8 cellular contexts compared by ENCODE assay signal in genomic region chr2:172084734-172085459, GRCh38. TPM values are rescaled to one million over a fixed set of nuclear protein-coding genes. Genes with fewer than 3 reads are reported as not detected.
DNase-seq lines count a peak whose midpoint lies in the region; ATAC-seq and TF ChIP-seq lines count a peak whose summit lies in the region.

No MANE protein-coding gene starts in this region.

- H3K27ac ChIP-seq in HUES48 (ENCODE audit: low read depth, low read length) = no peak overlapping the region
- no peak overlapping the region for H3K27ac ChIP-seq in OCI-LY1 (ENCODE audit: low read depth, low read length, poor library complexity, severe bottlenecking)

- peak; percentile 91 for ATAC-seq in GM21529 (IDR thresholded peaks at IDR 0.05; ENCODE audit: unreplicated experiment)
- ATAC-seq in omental fat pad (ENCODE audit: low FRiP score) = peak; percentile 84

- H3K9me2 ChIP-seq in OCI-LY1 (ENCODE audit: low read depth, low read length) = no peaks in the 10 kb centered on the region

- no peak overlapping the region for H3K27ac Mint-ChIP-seq in activated naive CD8-positive, alpha-beta T cell treated with anti-CD3 and anti-CD28 coated beads for 36 hours

- H3K4me1 Mint-ChIP-seq in activated naive CD8-positive, alpha-beta T cell treated with anti-CD3 and anti-CD28 coated beads for 36 hours = peaks cover 46% of the 10 kb centered on the region

- H3K36me3 ChIP-seq in HUES48 (ENCODE audit: control insufficient read depth, insufficient read depth, low read length) (no peaks in the 10 kb centered on the region), OCI-LY1 (ENCODE audit: insufficient read depth, low read length) (no peaks in the 10 kb centered on the region)

- H3K79me2 ChIP-seq in OCI-LY1 (ENCODE audit: insufficient read depth, low read length) = no peaks in the 10 kb centered on the region

- H3K9me3 Mint-ChIP-seq in activated naive CD8-positive, alpha-beta T cell treated with anti-CD3 and anti-CD28 coated beads for 36 hours = peaks cover 5% of the 10 kb centered on the region

- peak overlapping the region; percentile 74 for H3K4me3 Mint-ChIP-seq in activated naive CD8-positive, alpha-beta T cell treated with anti-CD3 and anti-CD28 coated beads for 36 hours

- H3K9me3 ChIP-seq in HUES48 (ENCODE audit: control insufficient read depth, insufficient read depth, low read length) (no peaks in the 10 kb centered on the region), OCI-LY1 (ENCODE audit: low read length) (no peaks in the 10 kb centered on the region)

- H2AFZ ChIP-seq in OCI-LY1 (ENCODE audit: low read length) = no peak overlapping the region

- H3K9ac ChIP-seq in HUES48 (ENCODE audit: low read depth, low read length) = no peak overlapping the region
- peak overlapping the region; percentile 19; the same call in 1 of the 2 replicates for H3K9ac ChIP-seq in OCI-LY1 (ENCODE audit: low read length)

- H3K27me3 Mint-ChIP-seq in activated naive CD8-positive, alpha-beta T cell treated with anti-CD3 and anti-CD28 coated beads for 36 hours = peaks cover 100% of the 10 kb centered on the region

- peaks cover 64% of the 10 kb centered on the region for H3K4me1 ChIP-seq in HUES48 (ENCODE audit: control insufficient read depth, insufficient read depth, low read length)
- peaks cover 9% of the 10 kb centered on the region for H3K4me1 ChIP-seq in OCI-LY1 (ENCODE audit: insufficient read depth, low read length, severe bottlenecking)

- H3K27me3 ChIP-seq in HUES48 (ENCODE audit: control insufficient read depth, insufficient read depth, low read length) (peaks cover 100% of the 10 kb centered on the region), OCI-LY1 (ENCODE audit: insufficient read depth, low read length) (no peaks in the 10 kb centered on the region)

- peaks cover 8% of the 10 kb centered on the region for H3K36me3 Mint-ChIP-seq in activated naive CD8-positive, alpha-beta T cell treated with anti-CD3 and anti-CD28 coated beads for 36 hours

- intact Hi-C loops in head of caudate nucleus (cut with DNase I) = no loop called here

- peak overlapping the region; percentile 74 for H3K4me2 ChIP-seq in OCI-LY1 (ENCODE audit: low read length)

- H3F3A ChIP-seq in OCI-LY1 (ENCODE audit: insufficient read depth, low read length) = no peaks in the 10 kb centered on the region

- H4K20me1 ChIP-seq in OCI-LY1 (ENCODE audit: insufficient read depth, low read length) = no peaks in the 10 kb centered on the region

- peak; percentile 22 to 41 for DNase-seq in NCI-H187 (lab: John Stamatoyannopoulos, UW)
- no peak for DNase-seq in NCI-H187 treated with DMSO at 0.1 percent for 48 hours (lab: John Stamatoyannopoulos, UW)
- peak; percentile 66 for DNase-seq in activated naive CD8-positive, alpha-beta T cell treated with anti-CD3 and anti-CD28 coated beads for 36 hours
- DNase-seq in head of caudate nucleus = peak; percentile 50 to 90 (median 78)
- peak; percentile 65 for DNase-seq in omental fat pad (ENCODE audit: low spot score)

- TF ChIP-seq CTCF in OCI-LY1 (IDR thresholded peaks at IDR 0.05; ENCODE audit: low read length) = no peak
- no peak for TF ChIP-seq CTCF in omental fat pad (IDR thresholded peaks at IDR 0.05)

- H3K4me3 ChIP-seq in HUES48 (ENCODE audit: low read depth, low read length) = peak overlapping the region; percentile 56
- H3K4me3 ChIP-seq in OCI-LY1 (ENCODE audit: low read depth, low read length, poor library complexity, severe bottlenecking) = peak overlapping the region; percentile 63

RNA-seq across cellular contexts. Expression of gene DLX1, which starts 0.4 kb away (rescaled TPM):
- under 1 TPM in 1 of 2 experiments, not detected in 1; 0.10 TPM for total RNA-seq in activated naive CD8-positive, alpha-beta T cell treated with anti-CD3 and anti-CD28 coated beads for 36 hours
- total RNA-seq in omental fat pad = under 1 TPM in 1 of 4 donors, not detected in 3; 0.09 TPM

RNA-seq across cellular contexts. Expression of gene DLX2, which starts 17.8 kb away (rescaled TPM):
- total RNA-seq in activated naive CD8-positive, alpha-beta T cell treated with anti-CD3 and anti-CD28 coated beads for 36 hours = not detected
- total RNA-seq in omental fat pad = not detected
